In genomic region chr19:48359123-48359522, GRCh38 we compare ENCODE assay signal across 3 cellular contexts.
"Had no signal": no experiment of that assay in that cellular context is flagged by ENCODE, and none has a peak within 500 bp of the region (broad histone marks: within the 10 kb centered on the region; RNA-seq: fewer than 3 reads in every experiment).

No MANE protein-coding gene starts in this region.

- DNase-seq: GDM1, GF-D8 had no signal

- H3K4me3 ChIP-seq: GM12878 had no signal

- ATAC-seq: GM12878 had no signal
